Comparison of ENCODE assay signal across 1 cellular context in the genomic region with DNA sequence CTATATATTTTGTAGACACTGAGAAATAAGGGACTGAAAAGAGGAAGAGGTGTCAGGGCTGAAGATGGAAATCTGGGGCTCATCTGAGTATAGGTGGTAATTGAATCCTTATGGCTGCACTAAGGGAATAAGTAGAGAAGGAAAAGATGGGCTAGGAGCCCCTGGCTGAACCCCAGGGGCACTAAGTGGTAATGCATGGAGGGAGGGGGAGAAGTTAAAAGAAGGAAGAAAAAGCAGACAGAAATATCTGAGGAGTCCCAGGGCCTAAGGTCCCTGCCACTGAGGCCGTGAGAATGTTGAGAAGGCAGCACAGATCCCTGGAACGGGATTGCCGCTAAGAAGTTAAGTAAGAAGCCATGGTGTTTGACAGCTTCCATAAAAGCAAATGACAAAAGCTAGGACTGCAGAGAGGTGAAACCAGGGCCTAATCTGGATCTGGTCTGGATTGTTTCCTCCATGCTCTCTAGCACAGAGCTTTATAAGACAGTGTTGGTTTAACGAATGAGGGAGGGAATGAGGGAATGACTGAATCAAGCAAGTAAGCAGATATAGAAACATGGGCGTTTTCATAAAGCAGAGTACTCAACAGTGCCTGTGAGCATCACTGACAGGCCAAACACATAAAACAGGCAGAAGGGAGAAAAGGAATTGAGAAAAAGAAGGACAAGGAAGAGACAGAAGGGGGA.
TF ChIP-seq lines count a peak whose summit lies in the region.

No MANE protein-coding gene starts in this region.

TF ChIP-seq in IMR-90, 13 proteins besides CTCF, POLR2A, EP300 and RAD21 (continued from another document):
- TF ChIP-seq FOS (IDR thresholded peaks at IDR 0.05; ENCODE audit: low read depth, low read length): no peak
- TF ChIP-seq MAFK (IDR thresholded peaks at IDR 0.05; ENCODE audit: low read depth, low read length): no peak
- TF ChIP-seq CEBPB (IDR thresholded peaks at IDR 0.05; ENCODE audit: low read depth, low read length): no peak
- TF ChIP-seq ELK1 (IDR thresholded peaks at IDR 0.05; ENCODE audit: borderline replicate concordance, low read depth, low read length): no peak
- TF ChIP-seq SMC3 (IDR thresholded peaks at IDR 0.05; ENCODE audit: low read depth, low read length): no peak
